Comparison of ENCODE assay signal across 8 cellular contexts in the genomic region with DNA sequence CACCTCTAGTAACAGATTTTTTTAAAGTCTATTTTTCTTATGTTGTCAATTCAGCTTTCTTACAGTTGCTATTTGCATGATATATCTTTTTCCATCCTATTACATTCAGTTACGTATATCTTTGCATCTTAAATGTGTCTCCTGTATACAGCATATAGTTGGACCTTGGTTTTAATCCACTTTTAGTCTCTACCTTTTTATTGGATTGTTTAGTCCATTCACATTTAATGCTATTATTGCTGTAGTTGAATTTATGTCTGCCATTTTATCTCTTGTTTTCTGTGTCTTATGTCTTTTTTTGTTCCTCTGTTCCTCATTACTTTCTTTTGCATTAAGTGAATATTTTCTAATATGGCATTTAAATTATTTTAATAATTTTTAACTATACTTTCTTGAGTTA.
"Had no signal": no experiment of that assay in that cellular context is flagged by ENCODE, and none has a peak within 500 bp of the region (broad histone marks: within the 10 kb centered on the region; RNA-seq: fewer than 3 reads in every experiment).

No MANE protein-coding gene starts in this region.

- ATAC-seq: GM12878 had no signal

- DNase-seq: GDM1, GF-D8 had no signal

- FAIRE-seq: G401.6, GM12878, GM12891, GM12892, GM18507, GM19239 had no signal

- H3K4me3 ChIP-seq: GM12878 had no signal
